26 cellular contexts compared by ENCODE assay signal in the genomic region with DNA sequence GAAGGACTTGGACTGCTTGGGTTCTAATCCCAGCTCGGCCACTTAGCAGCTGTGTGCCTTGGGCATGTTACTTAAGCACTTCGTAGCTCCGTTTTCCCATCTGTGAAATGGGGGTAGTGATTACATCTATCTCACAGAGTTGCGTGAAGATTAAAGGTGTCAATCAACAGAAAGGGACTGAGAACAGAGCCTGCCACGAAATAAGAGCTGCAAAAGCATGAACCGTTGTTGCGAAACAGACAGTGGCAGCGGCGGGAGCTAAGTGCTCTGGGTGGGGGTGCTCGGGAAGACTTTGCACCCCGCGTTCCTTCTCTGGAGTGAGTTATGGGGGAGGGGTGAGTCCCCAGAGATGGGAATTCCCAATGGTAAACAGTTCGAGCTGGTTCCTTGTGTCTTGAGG.
"Had no signal": no experiment of that assay in that cellular context is flagged by ENCODE, and none has a peak within 500 bp of the region (broad histone marks: within the 10 kb centered on the region; RNA-seq: fewer than 3 reads in every experiment).

No MANE protein-coding gene starts in this region.

- DNase-seq: activated CD4-positive, alpha-beta T cell treated with anti-CD3 and anti-CD28 coated beads, Interleukin-2, amount 50 U/mL, for 1 hour; activated CD8-positive, alpha-beta memory T cell treated with anti-CD3 and anti-CD28 coated beads for 24 hours; activated CD8-positive, alpha-beta memory T cell treated with anti-CD3 and anti-CD28 coated beads, Interleukin-2, amount 50 U/mL, for 48 hours; activated effector memory CD4-positive, alpha-beta T cell treated with Interleukin-2 at 50 U/mL for 16 hours; activated naive CD4-positive, alpha-beta T cell treated with anti-CD3 and anti-CD28 coated beads, Interleukin-2, amount 50 U/mL, for 16 hours; activated T-cell treated with anti-CD3 and anti-CD28 coated beads, Interleukin-2, amount 50 U/mL, for 48 hours; cerebellar nuclear complex; effector CD4-positive, alpha-beta T cell; heart left ventricle; kidney glomerular epithelial cell; left ventricle myocardium inferior; mucosa of descending colon; naive thymus-derived CD4-positive, alpha-beta T cell; stimulated activated CD4-positive, alpha-beta T cell treated with anti-CD3 and anti-CD28 coated beads, Interleukin-15, amount 100 ng/mL, for 24 hours; stimulated activated CD4-positive, alpha-beta T cell treated with anti-CD3 and anti-CD28 coated beads, Interleukin-2, amount 100 ng/mL, for 48 hours; T-helper 9 cell; uterus had no signal

- H3K27me3 ChIP-seq: ascending aorta, right atrium auricular region, uterus had no signal

- H3K4me3 ChIP-seq: ascending aorta, breast epithelium, gastroesophageal sphincter, heart left ventricle, left ventricle myocardium inferior, mucosa of descending colon, prostate gland, right atrium auricular region, skin epidermis, tibial nerve, uterus had no signal

- H3K4me1 ChIP-seq: ascending aorta, breast epithelium, gastroesophageal sphincter, heart left ventricle, left ventricle myocardium inferior, prostate gland, right atrium auricular region, tibial nerve, uterus had no signal

- H3K9me3 ChIP-seq: ascending aorta, breast epithelium, gastroesophageal sphincter, heart left ventricle, left ventricle myocardium inferior, mucosa of descending colon, prostate gland, right atrium auricular region, uterus had no signal

- H3K27ac ChIP-seq: ascending aorta, breast epithelium, gastroesophageal sphincter, heart left ventricle, left ventricle myocardium inferior, prostate gland, right atrium auricular region, skin epidermis, tibial nerve, uterus had no signal

- H3K36me3 ChIP-seq: ascending aorta, breast epithelium, gastroesophageal sphincter, heart left ventricle, left ventricle myocardium inferior, prostate gland, right atrium auricular region, tibial nerve, uterus had no signal

- ATAC-seq: activated CD4-positive, CD25-positive, alpha-beta regulatory T cell treated with anti-CD3 and anti-CD28 coated beads, Interleukin-2, amount 50 U/mL, for 24 hours; esophagus mucosa; gastroesophageal sphincter; heart left ventricle; mucosa of descending colon; naive thymus-derived CD4-positive, alpha-beta T cell had no signal
